In the genomic region with DNA sequence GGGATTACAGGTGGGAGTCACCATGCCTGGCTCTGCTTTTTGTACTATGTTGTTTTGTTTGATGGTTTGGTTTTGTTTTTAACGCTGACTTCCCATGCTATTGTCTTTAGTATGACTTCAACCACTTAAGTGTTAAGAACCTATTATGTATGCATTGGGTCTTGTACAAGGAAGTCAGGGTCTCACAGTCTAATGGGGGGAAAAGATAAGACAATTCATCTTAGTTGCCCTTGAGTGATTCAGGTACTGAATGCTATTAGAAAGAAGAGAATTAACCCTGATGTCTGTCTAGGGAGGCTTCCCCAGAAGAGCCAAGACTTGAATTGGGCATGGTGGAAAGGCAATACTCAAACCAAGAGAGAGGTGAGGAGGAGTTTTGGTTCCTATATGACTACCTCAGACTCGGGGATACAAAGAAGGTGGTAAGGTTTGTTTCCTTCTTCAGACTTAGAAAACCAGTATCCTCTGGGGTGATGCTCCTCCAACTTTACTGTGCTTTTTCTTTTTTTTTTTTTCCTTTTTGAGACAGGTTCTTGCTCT, we compare ENCODE assay signal across 11 cellular contexts.
DNase-seq lines count a peak whose midpoint lies in the region; ATAC-seq and TF ChIP-seq lines count a peak whose summit lies in the region.
"Had no signal": no experiment of that assay in that cellular context is flagged by ENCODE, and none has a peak within 500 bp of the region (broad histone marks: within the 10 kb centered on the region; RNA-seq: fewer than 3 reads in every experiment).

No MANE protein-coding gene starts in this region.

- no peak for TF ChIP-seq POLR2A in breast epithelium (IDR thresholded peaks at IDR 0.05)

- H3K4me1 ChIP-seq in breast epithelium, result peaks cover 8 to 22% of the 10 kb centered on the region in 2 donors
- H3K4me1 ChIP-seq in mammary epithelial cell (ENCODE audit: insufficient read depth, low read length), result no peaks in the 10 kb centered on the region

- intact Hi-C loops in breast epithelium (cut with DNase I; ENCODE audit: low total_unique reads), result loop anchor here (10.0 kb wide), 1 partner anchor 61 kb away; a partner anchor contains a TSS
- intact Hi-C loops in mammary epithelial cell (cut with micrococcal nuclease), result no loop called here

- H3K79me2 ChIP-seq in mammary epithelial cell (ENCODE audit: insufficient read depth, low read length), result peaks cover 90% of the 10 kb centered on the region

- H3K9me3 ChIP-seq in breast epithelium (no peaks in the 10 kb centered on the region), mammary epithelial cell (replicated peaks; ENCODE audit: insufficient read depth, low read length) (no peaks in the 10 kb centered on the region)
- H3K9me3 ChIP-seq: sigmoid colon had no signal

- H3K9ac ChIP-seq in mammary epithelial cell (ENCODE audit: insufficient read depth, low read length), result no peak overlapping the region

- peaks cover 21% of the 10 kb centered on the region for H3K36me3 Mint-ChIP-seq in stimulated activated naive CD8-positive, alpha-beta T cell treated with anti-CD3 and anti-CD28 coated beads, Interleukin-15, Interleukin-2, amounts not matched to agents 100 ng/mL and 50 ng/mL, for 24 hours (ENCODE audit: low read depth)

- in situ Hi-C loops in mammary epithelial cell (cut with MboI; ENCODE audit: low sequenced_read_pairs in 2 of 2), result no loop called here

- H3K36me3 ChIP-seq in breast epithelium (no peaks in the 10 kb centered on the region), mammary epithelial cell (ENCODE audit: insufficient read depth, low read length) (peaks cover 2% of the 10 kb centered on the region)
- H3K36me3 ChIP-seq: sigmoid colon had no signal

- H3K27ac ChIP-seq in breast epithelium, result peak overlapping the region; percentile 10 to 79
- H3K27ac ChIP-seq in mammary epithelial cell (ENCODE audit: insufficient read depth, low read depth, low read length), result no peak overlapping the region

- peak; percentile 79 for ATAC-seq in GM21786 (IDR thresholded peaks at IDR 0.05; ENCODE audit: unreplicated experiment)
- ATAC-seq in HG03558 (IDR thresholded peaks at IDR 0.05; ENCODE audit: extremely low read depth, unreplicated experiment), result peak; percentile 59

- BruUV-seq in mammary epithelial cell (replicated peaks; lab: Mats Ljungman, UMichigan), result no TSS peak

- H3K4me1 Mint-ChIP-seq in stimulated activated naive CD8-positive, alpha-beta T cell treated with anti-CD3 and anti-CD28 coated beads, Interleukin-15, Interleukin-2, amounts not matched to agents 100 ng/mL and 50 ng/mL, for 24 hours (ENCODE audit: low read depth), result peaks cover 76% of the 10 kb centered on the region

- H3K4me3 Mint-ChIP-seq in stimulated activated naive CD8-positive, alpha-beta T cell treated with anti-CD3 and anti-CD28 coated beads, Interleukin-15, Interleukin-2, amounts not matched to agents 100 ng/mL and 50 ng/mL, for 24 hours, result peak overlapping the region; percentile 61

- no peak overlapping the region for H3K4me2 ChIP-seq in mammary epithelial cell (ENCODE audit: insufficient read depth, low read depth, low read length)

- dilution Hi-C loops in mammary epithelial cell (cut with HindIII; ENCODE audit: low sequenced_read_pairs), result no loop called here

- H3K27ac Mint-ChIP-seq in stimulated activated naive CD8-positive, alpha-beta T cell treated with anti-CD3 and anti-CD28 coated beads, Interleukin-15, Interleukin-2, amounts not matched to agents 100 ng/mL and 50 ng/mL, for 24 hours, result peak overlapping the region; percentile 97

- CTCF ChIA-PET in mammary epithelial cell (lab: Charles Lee; ENCODE audit: low non-redundant PET), result no interaction called here

- H4K20me1 ChIP-seq in mammary epithelial cell (ENCODE audit: insufficient read depth, low read length), result no peaks in the 10 kb centered on the region

- H2AFZ ChIP-seq in mammary epithelial cell (ENCODE audit: low read depth, low read length), result no peak overlapping the region

- no peaks in the 10 kb centered on the region for H3K9me3 Mint-ChIP-seq in stimulated activated naive CD8-positive, alpha-beta T cell treated with anti-CD3 and anti-CD28 coated beads, Interleukin-15, Interleukin-2, amounts not matched to agents 100 ng/mL and 50 ng/mL, for 24 hours

- 47% methylated on average over 2 of the region's 2 CpGs for WGBS in mammary epithelial cell (ENCODE audit: low coverage, missing lambda C conversion rate)

- H3K4me3 ChIP-seq in breast epithelium, result no peak overlapping the region
- no peak overlapping the region for H3K4me3 ChIP-seq in mammary epithelial cell (replicated peaks in 1 of 3; ENCODE audit: insufficient read depth in 1 of 3, low read depth in 2 of 3, low read length in 3 of 3)
- H3K4me3 ChIP-seq: coronary artery, sigmoid colon had no signal

- no peaks in the 10 kb centered on the region for H3K27me3 ChIP-seq in breast epithelium
- H3K27me3 ChIP-seq in mammary epithelial cell (ENCODE audit: insufficient read depth, low read length), result no peaks in the 10 kb centered on the region
- H3K27me3 ChIP-seq: sigmoid colon had no signal

- TF ChIP-seq CTCF in breast epithelium (IDR thresholded peaks at IDR 0.05) (no peak), mammary epithelial cell (conservative IDR thresholded peaks at IDR 0.05 in 1 of 2, IDR thresholded peaks at IDR 0.05 in 1 of 2; ENCODE audit: extremely low read depth in 1 of 2, insufficient read depth in 1 of 2, low read depth in 1 of 2, low read length in 2 of 2) (no peak)

- no peaks in the 10 kb centered on the region for H3K27me3 Mint-ChIP-seq in stimulated activated naive CD8-positive, alpha-beta T cell treated with anti-CD3 and anti-CD28 coated beads, Interleukin-15, Interleukin-2, amounts not matched to agents 100 ng/mL and 50 ng/mL, for 24 hours

- DNase-seq in breast epithelium (ENCODE audit: low spot score in 2 of 2), result no peak
- DNase-seq in mammary epithelial cell, result no peak
- DNase-seq in DMS79 (lab: John Stamatoyannopoulos, UW), result no peak
- no peak for DNase-seq in SIG-M5 (lab: John Stamatoyannopoulos, UW)
- no peak for DNase-seq in NCI-H1694 treated with DMSO at 0.1 percent for 48 hours (lab: John Stamatoyannopoulos, UW)
- DNase-seq: NCI-H2171 treated with DMSO at 0.1 percent for 48 hours, sigmoid colon had no signal
